In genomic region chr2:19021100-19021476, GRCh38 we compare ENCODE assay signal across 13 cellular contexts.
A peak's percentile ranks its signal among the peaks of the same experiment; 100 is the strongest.
DNase-seq lines count a peak whose midpoint lies in the region; ATAC-seq and TF ChIP-seq lines count a peak whose summit lies in the region.
"Had no signal": no experiment of that assay in that cellular context is flagged by ENCODE, and none has a peak within 500 bp of the region (broad histone marks: within the 10 kb centered on the region; RNA-seq: fewer than 3 reads in every experiment).

No MANE protein-coding gene starts in this region.

- peaks cover 34% of the 10 kb centered on the region for H3K9me3 Mint-ChIP-seq in nephron progenitor cell

- TF ChIP-seq CTCF in fibroblast of pulmonary artery (IDR thresholded peaks at IDR 0.05; ENCODE audit: low read length, missing control alignments) = no peak
- no peak for TF ChIP-seq CTCF in nephron progenitor cell (IDR thresholded peaks at IDR 0.05)

- ATAC-seq in HG02885 (IDR thresholded peaks at IDR 0.05; ENCODE audit: poor library complexity, unreplicated experiment) = no peak
- ATAC-seq: activated CD4-positive, CD25-positive, alpha-beta regulatory T cell treated with anti-CD3 and anti-CD28 coated beads, Interleukin-2, amount 50 U/mL, for 24 hours had no signal

- no peak overlapping the region for H3K4me3 ChIP-seq in fibroblast of pulmonary artery (replicated peaks; ENCODE audit: low read depth, low read length)

- H3K36me3 Mint-ChIP-seq in nephron progenitor cell (ENCODE audit: low read depth) = peaks cover 26% of the 10 kb centered on the region

- H3K27ac Mint-ChIP-seq in nephron progenitor cell = peak overlapping the region; percentile 2
- H3K27ac Mint-ChIP-seq: activated naive CD8-positive, alpha-beta T cell treated with anti-CD3 and anti-CD28 coated beads for 36 hours had no signal

- peak; percentile 15 for DNase-seq in Caki2 (ENCODE audit: low read depth)
- DNase-seq in RKO (ENCODE audit: low spot score) = peak; percentile 28
- peak; percentile 85 for DNase-seq in fibroblast of pulmonary artery (ENCODE audit: low read depth)
- DNase-seq in nephron progenitor cell = no peak
- DNase-seq in stimulated activated CD4-positive, alpha-beta T cell treated with anti-CD3 and anti-CD28 coated beads, Interleukin-4, amount 100 ng/mL, for 4 hours = no peak
- no peak for DNase-seq in NCI-H187 treated with DMSO at 0.1 percent for 48 hours (lab: John Stamatoyannopoulos, UW)
- DNase-seq in AML-193 (lab: John Stamatoyannopoulos, UW) = no peak
- DNase-seq: activated naive CD8-positive, alpha-beta T cell treated with anti-CD3 and anti-CD28 coated beads for 36 hours; COR-L47; Karpas-422 had no signal

- no peak overlapping the region for H3K4me3 Mint-ChIP-seq in nephron progenitor cell
- H3K4me3 Mint-ChIP-seq: activated naive CD8-positive, alpha-beta T cell treated with anti-CD3 and anti-CD28 coated beads for 36 hours; neural crest cell had no signal

- H3K4me1 Mint-ChIP-seq in nephron progenitor cell = peaks cover 4% of the 10 kb centered on the region
- H3K4me1 Mint-ChIP-seq: activated naive CD8-positive, alpha-beta T cell treated with anti-CD3 and anti-CD28 coated beads for 36 hours had no signal

- in situ Hi-C loops in Caki2 (cut with HindIII; ENCODE audit: low pct_unique_long_range_greater_than_20kb, low sequenced_read_pairs) = no loop called here

- peaks cover 6% of the 10 kb centered on the region for H3K27me3 Mint-ChIP-seq in nephron progenitor cell (ENCODE audit: low read depth, poor library complexity)
- H3K27me3 Mint-ChIP-seq: activated naive CD8-positive, alpha-beta T cell treated with anti-CD3 and anti-CD28 coated beads for 36 hours had no signal

Comparison
In these comparisons a context has a peak if more than half of its experiments do, and no peak if none do; other contexts are left out.
1. DNase-seq: peak in Caki2 (single experiment), RKO (single experiment) and fibroblast of pulmonary artery (single experiment); none in nephron progenitor cell (single experiment), stimulated activated CD4-positive, alpha-beta T cell treated with anti-CD3 and anti-CD28 coated beads, Interleukin-4, amount 100 ng/mL, for 4 hours (0 of 2), NCI-H187 treated with DMSO at 0.1 percent for 48 hours (single experiment) and AML-193 (0 of 2).